2 cellular contexts compared by ENCODE assay signal in genomic region chr7:156819733-156820295, GRCh38.
TF ChIP-seq lines count a peak whose summit lies in the region.

No MANE protein-coding gene starts in this region.

TF ChIP-seq in GM23338, 12 proteins besides CTCF, POLR2A, EP300 and RAD21 (continued from another document):
- TF ChIP-seq ZNF462 (CRISPR knock-in tag; IDR thresholded peaks at IDR 0.05), result no peak
- TF ChIP-seq ZNF114 (CRISPR knock-in tag; IDR thresholded peaks at IDR 0.05), result no peak
- TF ChIP-seq EZH2phosphoT487 (IDR thresholded peaks at IDR 0.05; ENCODE audit: unreplicated experiment), result no peak
- TF ChIP-seq EZH2 (IDR thresholded peaks at IDR 0.05; ENCODE audit: low read depth, unreplicated experiment), result no peak
- no peak for TF ChIP-seq ETS1 (IDR thresholded peaks at IDR 0.05)
- no peak for TF ChIP-seq STAT1 (IDR thresholded peaks at IDR 0.05; ENCODE audit: unreplicated experiment)
- no peak for TF ChIP-seq JUNB (IDR thresholded peaks at IDR 0.05; ENCODE audit: unreplicated experiment)
- TF ChIP-seq NANOG (IDR thresholded peaks at IDR 0.05; ENCODE audit: borderline replicate concordance), result no peak
- no peak for TF ChIP-seq CREB1 (CRISPR knock-in tag; IDR thresholded peaks at IDR 0.05; ENCODE audit: low read depth)
- TF ChIP-seq REST (IDR thresholded peaks at IDR 0.05; ENCODE audit: unreplicated experiment), result no peak

TF ChIP-seq in K562, 482 proteins besides CTCF, POLR2A, EP300 and RAD21 (continued from another document and continues in another):
- TF ChIP-seq PHF20 (IDR thresholded peaks at IDR 0.05; ENCODE audit: partially characterized antibody) (no peak), TRIM28 (IDR thresholded peaks at IDR 0.05) (no peak), NFIX (CRISPR knock-in tag; IDR thresholded peaks at IDR 0.05; ENCODE audit: low read depth) (no peak), ZNF551 (CRISPR knock-in tag; IDR thresholded peaks at IDR 0.05) (no peak), HNRNPLL (IDR thresholded peaks at IDR 0.05; ENCODE audit: low read depth, low read length, poor library complexity, severe bottlenecking) (no peak), CXXC5 (CRISPR knock-in tag; IDR thresholded peaks at IDR 0.05) (no peak), ZNF274 (IDR thresholded peaks at IDR 0.05; ENCODE audit: borderline replicate concordance, low read depth, low read length) (no peak), RBBP5 (IDR thresholded peaks at IDR 0.05; ENCODE audit: borderline replicate concordance, insufficient read depth, low read length, poor library complexity, severe bottlenecking) (no peak), ERF (CRISPR knock-in tag; IDR thresholded peaks at IDR 0.05) (no peak), E2F5 (CRISPR knock-in tag; IDR thresholded peaks at IDR 0.05) (no peak), POLR3A (IDR thresholded peaks at IDR 0.05; ENCODE audit: borderline replicate concordance, extremely low read depth, insufficient read depth, insufficient read length) (no peak), ZNF583 (CRISPR knock-in tag; IDR thresholded peaks at IDR 0.05) (no peak), SUPT5H (IDR thresholded peaks at IDR 0.05) (no peak), POU5F1 (IDR thresholded peaks at IDR 0.05; ENCODE audit: borderline replicate concordance, low read depth, low read length, partially characterized antibody) (no peak), EGR1 (conservative IDR thresholded peaks at IDR 0.05) (peak; percentile 61; the same call in 1 of the 2 replicates), ZNF239 (CRISPR knock-in tag; IDR thresholded peaks at IDR 0.05) (no peak), TAL1 (IDR thresholded peaks at IDR 0.05) (peak; percentile 67), HMBOX1 (IDR thresholded peaks at IDR 0.05) (peak; percentile 98), TEAD4 (IDR thresholded peaks at IDR 0.05; ENCODE audit: low read length) (peak; percentile 84), TEAD4 (CRISPR knock-in tag; IDR thresholded peaks at IDR 0.05; ENCODE audit: borderline replicate concordance) (no peak), POLR2AphosphoS5 (IDR thresholded peaks at IDR 0.05; ENCODE audit: control insufficient read depth, insufficient read depth, low read depth, low read length) (peak; percentile 62), ZNF408 (CRISPR knock-in tag; IDR thresholded peaks at IDR 0.05; ENCODE audit: low read depth) (no peak), ZFP36 (IDR thresholded peaks at IDR 0.05; ENCODE audit: low read depth, low read length, partially characterized antibody) (no peak), NFIC (IDR thresholded peaks at IDR 0.05) (peak; percentile 57; the same call in 1 of the 2 replicates), CREB5 (CRISPR knock-in tag; IDR thresholded peaks at IDR 0.05) (no peak), ZBTB8A (IDR thresholded peaks at IDR 0.05; ENCODE audit: partially characterized antibody) (no peak), KHSRP (IDR thresholded peaks at IDR 0.05) (no peak), ZNF778 (CRISPR knock-in tag; IDR thresholded peaks at IDR 0.05) (no peak), STAT5A (IDR thresholded peaks at IDR 0.05; ENCODE audit: borderline replicate concordance, low read length) (no peak; the same call in none of the 2 replicates), MEIS2 (IDR thresholded peaks at IDR 0.05; ENCODE audit: partially characterized antibody) (peak; percentile 23), HDAC8 (tag; IDR thresholded peaks at IDR 0.05) (no peak), GATA2 (CRISPR knock-in tag; IDR thresholded peaks at IDR 0.05) (peak; percentile 63), ZNF609 (CRISPR knock-in tag; IDR thresholded peaks at IDR 0.05; ENCODE audit: borderline replicate concordance) (no peak), HIVEP1 (CRISPR knock-in tag; IDR thresholded peaks at IDR 0.05) (no peak), RREB1 (CRISPR knock-in tag; IDR thresholded peaks at IDR 0.05) (no peak), RCOR1 (IDR thresholded peaks at IDR 0.05; ENCODE audit: borderline replicate concordance in 1 of 2, low read depth in 2 of 2, low read length in 2 of 2) (peak in 1 of 2 experiments; percentile 19; a peak in 1 of 4 replicates), NKRF (IDR thresholded peaks at IDR 0.05; ENCODE audit: borderline replicate concordance) (no peak), NCOR1 (IDR thresholded peaks at IDR 0.05) (peak; percentile 57; the same call in 1 of the 2 replicates), ZNF121 (CRISPR knock-in tag; conservative IDR thresholded peaks at IDR 0.05) (no peak), ZNF217 (CRISPR knock-in tag; IDR thresholded peaks at IDR 0.05) (no peak), STAG1 (CRISPR knock-in tag; IDR thresholded peaks at IDR 0.05; ENCODE audit: borderline replicate concordance) (no peak), ZC3H11A (IDR thresholded peaks at IDR 0.05; ENCODE audit: low read depth, low read length) (no peak), KLF10 (CRISPR knock-in tag; IDR thresholded peaks at IDR 0.05) (no peak), PBX2 (CRISPR knock-in tag; IDR thresholded peaks at IDR 0.05; ENCODE audit: low read depth) (no peak), PBX2 (tag; conservative IDR thresholded peaks at IDR 0.05; ENCODE audit: low read depth) (no peak), CCNT2 (IDR thresholded peaks at IDR 0.05; ENCODE audit: borderline replicate concordance, extremely low read depth, insufficient read length, low read depth, low read length) (no peak)
